In genomic region chr5:69007726-69008368, GRCh38 we compare ENCODE assay signal across 8 cellular contexts.
DNase-seq lines count a peak whose midpoint lies in the region; ATAC-seq and TF ChIP-seq lines count a peak whose summit lies in the region.

No MANE protein-coding gene starts in this region.

- POLR2A ChIA-PET in activated CD8-positive, alpha-beta T cell treated with anti-CD3 and anti-CD28 coated beads for 36 hours (lab: Charles Lee) = no interaction called here

- peak; percentile 88 for TF ChIP-seq CTCF in activated CD8-positive, alpha-beta T cell treated with anti-CD3 and anti-CD28 coated beads for 36 hours (IDR thresholded peaks at IDR 0.05)

- no peaks in the 10 kb centered on the region for H3K9me3 ChIP-seq in effector memory CD4-positive, alpha-beta T cell (ENCODE audit: control insufficient read depth, low read length)

- H3K9me3 Mint-ChIP-seq in activated CD8-positive, alpha-beta T cell treated with anti-CD3 and anti-CD28 coated beads for 36 hours = no peaks in the 10 kb centered on the region

- no peaks in the 10 kb centered on the region for H3K4me1 Mint-ChIP-seq in activated CD8-positive, alpha-beta T cell treated with anti-CD3 and anti-CD28 coated beads for 36 hours (ENCODE audit: low read depth)

- H3K27ac ChIP-seq in effector memory CD4-positive, alpha-beta T cell (ENCODE audit: insufficient read depth, low read length, poor library complexity, severe bottlenecking) = no peak overlapping the region

- CTCF ChIA-PET in activated CD8-positive, alpha-beta T cell treated with anti-CD3 and anti-CD28 coated beads for 36 hours (lab: Charles Lee) = interaction anchor here (1.0 to 2.0 kb wide), 7 partner anchors 10 to 1761 kb away, joined by 3 to 8 read pairs (median 5); no protein-coding TSS in a partner anchor

- DNase-seq in AG08395 (ENCODE audit: low spot score) (peak; percentile 53), NCI-H526 treated with DMSO at 0.1 percent for 48 hours (lab: John Stamatoyannopoulos, UW) (peak; percentile 16), midbrain (lab: John Stamatoyannopoulos, UW) (peak; percentile 20)
- peak; percentile 87 for DNase-seq in activated CD8-positive, alpha-beta T cell treated with anti-CD3 and anti-CD28 coated beads for 36 hours
- DNase-seq in effector memory CD4-positive, alpha-beta T cell = peak; percentile 16 to 45 (median 19)
- DNase-seq in stimulated activated CD8-positive, alpha-beta memory T cell treated with anti-CD3 and anti-CD28 coated beads, Interleukin-4, amount 100 ng/mL, for 4 hours (ENCODE audit: low read depth in 2 of 2, low spot score in 1 of 2) = peak; percentile 13 to 50

- no peaks in the 10 kb centered on the region for H3K27me3 ChIP-seq in effector memory CD4-positive, alpha-beta T cell (replicated peaks; ENCODE audit: control insufficient read depth, insufficient read depth, low read length, poor library complexity, severe bottlenecking)

- no peak overlapping the region for H3K4me3 ChIP-seq in effector memory CD4-positive, alpha-beta T cell (ENCODE audit: insufficient read depth, low read depth, low read length, poor library complexity, severe bottlenecking)

- no peak overlapping the region for H3K4me3 Mint-ChIP-seq in activated CD8-positive, alpha-beta T cell treated with anti-CD3 and anti-CD28 coated beads for 36 hours

- ATAC-seq in GM18508 (IDR thresholded peaks at IDR 0.05; ENCODE audit: insufficient read depth, unreplicated experiment) (peak; percentile 76), HG03045 (IDR thresholded peaks at IDR 0.05; ENCODE audit: unreplicated experiment) (peak; percentile 92)
- ATAC-seq in activated CD8-positive, alpha-beta T cell treated with anti-CD3 and anti-CD28 coated beads for 36 hours = peak; percentile 94

- intact Hi-C loops in activated CD8-positive, alpha-beta T cell treated with anti-CD3 and anti-CD28 coated beads for 36 hours (cut with micrococcal nuclease) = loop anchor here (5.0 kb wide), 1 partner anchor 721 kb away; no protein-coding TSS in a partner anchor

- H3K36me3 Mint-ChIP-seq in activated CD8-positive, alpha-beta T cell treated with anti-CD3 and anti-CD28 coated beads for 36 hours (ENCODE audit: low read depth) = no peaks in the 10 kb centered on the region

- H3K4me1 ChIP-seq in effector memory CD4-positive, alpha-beta T cell (ENCODE audit: control insufficient read depth, insufficient read depth, low read length, poor library complexity, severe bottlenecking) = no peaks in the 10 kb centered on the region

- peaks cover 15% of the 10 kb centered on the region for H3K27me3 Mint-ChIP-seq in activated CD8-positive, alpha-beta T cell treated with anti-CD3 and anti-CD28 coated beads for 36 hours

- no peaks in the 10 kb centered on the region for H3K36me3 ChIP-seq in effector memory CD4-positive, alpha-beta T cell (ENCODE audit: control insufficient read depth, insufficient read depth, low read length)

- H3K27ac Mint-ChIP-seq in activated CD8-positive, alpha-beta T cell treated with anti-CD3 and anti-CD28 coated beads for 36 hours = no peak overlapping the region

Comparison
In these comparisons a context has a peak if more than half of its experiments do, and no peak if none do; other contexts are left out.
1. DNase-seq: peak in every context shown above with its lines; median percentile 87 in activated CD8-positive, alpha-beta T cell treated with anti-CD3 and anti-CD28 coated beads for 36 hours; 53 in AG08395; 32 in stimulated activated CD8-positive, alpha-beta memory T cell treated with anti-CD3 and anti-CD28 coated beads, Interleukin-4, amount 100 ng/mL, for 4 hours; 20 in midbrain; 19 in effector memory CD4-positive, alpha-beta T cell; 16 in NCI-H526 treated with DMSO at 0.1 percent for 48 hours.